Comparison of ENCODE assay signal across 12 cellular contexts in genomic region chrX:123476636-123477219, GRCh38.
DNase-seq lines count a peak whose midpoint lies in the region; ATAC-seq, FAIRE-seq and TF ChIP-seq lines count a peak whose summit lies in the region.
"Had no signal": no experiment of that assay in that cellular context is flagged by ENCODE, and none has a peak within 500 bp of the region (broad histone marks: within the 10 kb centered on the region; RNA-seq: fewer than 3 reads in every experiment).

No MANE protein-coding gene starts in this region.

- H3K27me3 Mint-ChIP-seq in WTC11 (ENCODE audit: low read depth), result no peaks in the 10 kb centered on the region

- no peaks in the 10 kb centered on the region for H3K9me3 ChIP-seq in HEK293 (ENCODE audit: control insufficient read depth, insufficient read depth, low read depth, low read length)
- H3K9me3 ChIP-seq in thoracic aorta, result no peaks in the 10 kb centered on the region
- H3K9me3 ChIP-seq: SJSA1 had no signal

- no peak overlapping the region for H3K4me3 ChIP-seq in HEK293 (ENCODE audit: low read depth, low read length)
- peak overlapping the region; percentile 2 for H3K4me3 ChIP-seq in thoracic aorta
- H3K4me3 ChIP-seq: SJSA1 had no signal

- ATAC-seq in WTC11 (peak; percentile 59), thoracic aorta (ENCODE audit: insufficient number of reproducible peaks, low FRiP score, low read depth) (no peak)

- FAIRE-seq in RCC 7860 (lab: Jason Lieb, UNC), result no peak

- H3K4me1 ChIP-seq in HEK293 (ENCODE audit: control insufficient read depth, insufficient read depth, low read length) (no peaks in the 10 kb centered on the region), thoracic aorta (ENCODE audit: control insufficient read depth in 1 of 2, low read depth in 2 of 2) (no peaks in the 10 kb centered on the region)
- H3K4me1 ChIP-seq: SJSA1 had no signal

- POLR2A ChIA-PET in HEK293 (lab: Yijun Ruan, JAX), result no interaction called here
- POLR2A ChIA-PET in WTC11 (lab: Charles Lee), result no interaction called here

- H3K27ac Mint-ChIP-seq in WTC11, result no peak overlapping the region

- H3K4me3 Mint-ChIP-seq in WTC11, result no peak overlapping the region

- H3K27ac ChIP-seq in HEK293 (ENCODE audit: extremely low read depth, low read depth, low read length), result no peak overlapping the region
- H3K27ac ChIP-seq in thoracic aorta, result peak overlapping the region in 1 of 2 donors; percentile 30
- H3K27ac ChIP-seq: SJSA1 had no signal

- H3K4me1 Mint-ChIP-seq in WTC11, result no peaks in the 10 kb centered on the region

- H3K36me3 Mint-ChIP-seq in WTC11, result no peaks in the 10 kb centered on the region

- TF ChIP-seq CTCF in HEK293 (tag by site-specific recombination; IDR thresholded peaks at IDR 0.05) (no peak; the same call in 1 of the 2 replicates), WTC11 (IDR thresholded peaks at IDR 0.05) (no peak), thoracic aorta (IDR thresholded peaks at IDR 0.05) (no peak)

- H3K36me3 ChIP-seq in HEK293 (ENCODE audit: control insufficient read depth in 2 of 2, insufficient read depth in 1 of 2, low read length in 2 of 2) (no peaks in the 10 kb centered on the region), thoracic aorta (no peaks in the 10 kb centered on the region)
- H3K36me3 ChIP-seq: SJSA1 had no signal

- H3K27me3 ChIP-seq in thoracic aorta (replicated peaks; ENCODE audit: insufficient read depth), result no peaks in the 10 kb centered on the region
- H3K27me3 ChIP-seq: SJSA1 had no signal

- CTCF ChIA-PET in HEK293 (lab: Yijun Ruan, JAX) (no interaction called here), WTC11 (lab: Charles Lee) (no interaction called here)

- H3K9me3 Mint-ChIP-seq in WTC11, result no peaks in the 10 kb centered on the region

- DNase-seq in WTC11 (ENCODE audit: low spot score), result no peak
- peak; percentile 1 for DNase-seq in fibroblast of gingiva (ENCODE audit: low read depth)
- DNase-seq in thoracic aorta (ENCODE audit: low spot score), result no peak
- DNase-seq in HuH-7.5 (ENCODE audit: low spot score), result no peak
- no peak for DNase-seq in RCC 7860 (ENCODE audit: low spot score)
- DNase-seq in COLO668 (lab: John Stamatoyannopoulos, UW; ENCODE audit: unreplicated experiment), result no peak
- DNase-seq: NCI-H187 treated with DMSO at 0.1 percent for 48 hours, NCI-H2171 treated with DMSO at 0.1 percent for 48 hours, NCI-H82, SW 1271 had no signal

TF ChIP-seq in HEK293, 187 proteins besides CTCF, POLR2A, EP300 and RAD21:
- TF ChIP-seq, protein P1, sequence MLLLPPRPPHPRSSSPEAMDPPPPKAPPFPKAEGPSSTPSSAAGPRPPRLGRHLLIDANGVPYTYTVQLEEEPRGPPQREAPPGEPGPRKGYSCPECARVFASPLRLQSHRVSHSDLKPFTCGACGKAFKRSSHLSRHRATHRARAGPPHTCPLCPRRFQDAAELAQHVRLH (tag by site-specific recombination; IDR thresholded peaks at IDR 0.05), result no peak
- TF ChIP-seq, protein P2, sequence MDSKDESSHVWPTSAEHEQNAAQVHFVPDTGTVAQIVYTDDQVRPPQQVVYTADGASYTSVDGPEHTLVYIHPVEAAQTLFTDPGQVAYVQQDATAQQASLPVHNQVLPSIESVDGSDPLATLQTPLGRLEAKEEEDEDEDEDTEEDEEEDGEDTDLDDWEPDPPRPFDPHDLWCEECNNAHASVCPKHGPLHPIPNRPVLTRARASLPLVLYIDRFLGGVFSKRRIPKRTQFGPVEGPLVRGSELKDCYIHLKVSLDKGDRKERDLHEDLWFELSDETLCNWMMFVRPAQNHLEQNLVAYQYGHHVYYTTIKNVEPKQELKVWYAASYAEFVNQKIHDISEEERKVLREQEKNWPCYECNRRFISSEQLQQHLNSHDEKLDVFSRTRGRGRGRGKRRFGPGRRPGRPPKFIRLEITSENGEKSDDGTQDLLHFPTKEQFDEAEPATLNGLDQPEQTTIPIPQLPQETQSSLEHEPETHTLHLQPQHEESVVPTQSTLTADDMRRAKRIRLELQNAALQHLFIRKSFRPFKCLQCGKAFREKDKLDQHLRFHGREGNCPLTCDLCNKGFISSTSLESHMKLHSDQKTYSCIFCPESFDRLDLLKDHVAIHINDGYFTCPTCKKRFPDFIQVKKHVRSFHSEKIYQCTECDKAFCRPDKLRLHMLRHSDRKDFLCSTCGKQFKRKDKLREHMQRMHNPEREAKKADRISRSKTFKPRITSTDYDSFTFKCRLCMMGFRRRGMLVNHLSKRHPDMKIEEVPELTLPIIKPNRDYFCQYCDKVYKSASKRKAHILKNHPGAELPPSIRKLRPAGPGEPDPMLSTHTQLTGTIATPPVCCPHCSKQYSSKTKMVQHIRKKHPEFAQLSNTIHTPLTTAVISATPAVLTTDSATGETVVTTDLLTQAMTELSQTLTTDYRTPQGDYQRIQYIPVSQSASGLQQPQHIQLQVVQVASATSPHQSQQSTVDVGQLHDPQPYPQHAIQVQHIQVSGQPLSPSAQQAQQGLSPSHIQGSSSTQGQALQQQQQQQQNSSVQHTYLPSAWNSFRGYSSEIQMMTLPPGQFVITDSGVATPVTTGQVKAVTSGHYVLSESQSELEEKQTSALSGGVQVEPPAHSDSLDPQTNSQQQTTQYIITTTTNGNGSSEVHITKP (tag by site-specific recombination; IDR thresholded peaks at IDR 0.05), result peak; percentile 44; the same call in 1 of the 2 replicates
- TF ChIP-seq ZNF707 (tag by site-specific recombination; IDR thresholded peaks at IDR 0.05), result no peak
- peak; percentile 26; the same call in 1 of the 2 replicates for TF ChIP-seq GLIS1 (tag by site-specific recombination; IDR thresholded peaks at IDR 0.05)

TF ChIP-seq in WTC11, 78 proteins besides CTCF, POLR2A, EP300 and RAD21:
- no peak for TF ChIP-seq CREB1 (CRISPR knock-in tag; IDR thresholded peaks at IDR 0.05)
- TF ChIP-seq, protein P3, sequence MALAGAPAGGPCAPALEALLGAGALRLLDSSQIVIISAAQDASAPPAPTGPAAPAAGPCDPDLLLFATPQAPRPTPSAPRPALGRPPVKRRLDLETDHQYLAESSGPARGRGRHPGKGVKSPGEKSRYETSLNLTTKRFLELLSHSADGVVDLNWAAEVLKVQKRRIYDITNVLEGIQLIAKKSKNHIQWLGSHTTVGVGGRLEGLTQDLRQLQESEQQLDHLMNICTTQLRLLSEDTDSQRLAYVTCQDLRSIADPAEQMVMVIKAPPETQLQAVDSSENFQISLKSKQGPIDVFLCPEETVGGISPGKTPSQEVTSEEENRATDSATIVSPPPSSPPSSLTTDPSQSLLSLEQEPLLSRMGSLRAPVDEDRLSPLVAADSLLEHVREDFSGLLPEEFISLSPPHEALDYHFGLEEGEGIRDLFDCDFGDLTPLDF (CRISPR knock-in tag; IDR thresholded peaks at IDR 0.05), result no peak
- no peak for TF ChIP-seq KAT7 (CRISPR knock-in tag; IDR thresholded peaks at IDR 0.05; ENCODE audit: borderline replicate concordance)
- TF ChIP-seq OVOL2 (CRISPR knock-in tag; IDR thresholded peaks at IDR 0.05; ENCODE audit: borderline replicate concordance), result no peak
- no peak for TF ChIP-seq ZNF423 (CRISPR knock-in tag; IDR thresholded peaks at IDR 0.05)
- TF ChIP-seq ZSCAN18 (CRISPR knock-in tag; IDR thresholded peaks at IDR 0.05), result no peak
- no peak for TF ChIP-seq CDX4 (CRISPR knock-in tag; IDR thresholded peaks at IDR 0.05; ENCODE audit: borderline replicate concordance)
- TF ChIP-seq TEAD1 (CRISPR knock-in tag; IDR thresholded peaks at IDR 0.05), result no peak
- no peak for TF ChIP-seq SP1 (CRISPR knock-in tag; conservative IDR thresholded peaks at IDR 0.05)
